23 cellular contexts compared by ENCODE assay signal in genomic region chr1:227065311-227065710, GRCh38.
"Had no signal": no experiment of that assay in that cellular context is flagged by ENCODE, and none has a peak within 500 bp of the region (broad histone marks: within the 10 kb centered on the region; RNA-seq: fewer than 3 reads in every experiment).

No MANE protein-coding gene starts in this region.

- DNase-seq: activated B cell treated with CpG ODN at 0.5 μM for 24 hours; activated CD4-positive, alpha-beta T cell treated with anti-CD3 and anti-CD28 coated beads for 1 hour; activated CD4-positive, alpha-beta T cell treated with anti-CD3 and anti-CD28 coated beads, Interleukin-2, amount 10 ng/mL, durations not matched to agents 24 days and 14 days; activated CD4-positive, alpha-beta T cell treated with anti-CD3 and anti-CD28 coated beads, Interleukin-2, amount 50 U/mL, for 48 hours; activated CD8-positive, alpha-beta memory T cell treated with anti-CD3 and anti-CD28 coated beads, Interleukin-2, amount 10 ng/mL, durations not matched to agents 7 days and 5 days; activated effector memory CD4-positive, alpha-beta T cell treated with anti-CD3 and anti-CD28 coated beads, Interleukin-2, amount 50 U/mL, for 16 hours; activated naive CD4-positive, alpha-beta T cell treated with Interleukin-2 at 50 U/mL for 16 hours; activated naive CD8-positive, alpha-beta T cell treated with anti-CD3 and anti-CD28 coated beads, Interleukin-2, amount 50 U/mL, for 24 hours; activated T-cell treated with anti-CD3 and anti-CD28 coated beads, Interleukin-2, amount 50 U/mL, for 24 hours; amygdala; KG1; NCI-H1048; NCI-H146; NCI-H187 treated with DMSO at 0.1 percent for 48 hours; NCI-H2171; NCI-H2227 treated with DMSO at 0.1 percent for 48 hours; NCI-H446 treated with DMSO at 0.1 percent for 48 hours; NCI-H526 treated with DMSO at 0.1 percent for 48 hours; NCI-H82; SIG-M5; T-helper 17 cell; T-helper 9 cell had no signal

- H3K4me3 Mint-ChIP-seq: activated B cell treated with CpG ODN at 0.5 μM for 24 hours; activated CD4-positive, alpha-beta T cell treated with anti-CD3 and anti-CD28 coated beads, Interleukin-2, amount 10 ng/mL, durations not matched to agents 24 days and 14 days; activated CD8-positive, alpha-beta memory T cell treated with anti-CD3 and anti-CD28 coated beads, Interleukin-2, amount 10 ng/mL, durations not matched to agents 7 days and 5 days; activated naive CD8-positive, alpha-beta T cell treated with anti-CD3 and anti-CD28 coated beads, Interleukin-2, amount 50 U/mL, for 24 hours; activated T-cell treated with anti-CD3 and anti-CD28 coated beads, Interleukin-2, amount 50 U/mL, for 24 hours; T-helper 17 cell had no signal

- H3K9me3 Mint-ChIP-seq: activated CD4-positive, alpha-beta T cell treated with anti-CD3 and anti-CD28 coated beads, Interleukin-2, amount 10 ng/mL, durations not matched to agents 24 days and 14 days; activated naive CD8-positive, alpha-beta T cell treated with anti-CD3 and anti-CD28 coated beads, Interleukin-2, amount 50 U/mL, for 24 hours had no signal

- H3K27ac Mint-ChIP-seq: activated B cell treated with CpG ODN at 0.5 μM for 24 hours; activated CD4-positive, alpha-beta T cell treated with anti-CD3 and anti-CD28 coated beads, Interleukin-2, amount 10 ng/mL, durations not matched to agents 24 days and 14 days; activated CD8-positive, alpha-beta memory T cell treated with anti-CD3 and anti-CD28 coated beads, Interleukin-2, amount 10 ng/mL, durations not matched to agents 7 days and 5 days; activated naive CD4-positive, alpha-beta T cell treated with anti-CD3 and anti-CD28 coated beads, Interleukin-2, amount 50 U/mL, for 72 hours; activated naive CD8-positive, alpha-beta T cell treated with anti-CD3 and anti-CD28 coated beads, Interleukin-2, amount 50 U/mL, for 24 hours; activated T-cell treated with anti-CD3 and anti-CD28 coated beads, Interleukin-2, amount 50 U/mL, for 24 hours; T-helper 17 cell had no signal

- ATAC-seq: activated CD8-positive, alpha-beta memory T cell treated with anti-CD3 and anti-CD28 coated beads, Interleukin-2, amount 10 ng/mL, durations not matched to agents 7 days and 5 days; activated naive CD4-positive, alpha-beta T cell treated with anti-CD3 and anti-CD28 coated beads, Interleukin-2, amount 50 U/mL, for 72 hours; activated naive CD8-positive, alpha-beta T cell treated with anti-CD3 and anti-CD28 coated beads, Interleukin-2, amount 50 U/mL, for 24 hours; T-helper 17 cell had no signal

- H3K4me1 Mint-ChIP-seq: activated B cell treated with CpG ODN at 0.5 μM for 24 hours; activated CD8-positive, alpha-beta memory T cell treated with anti-CD3 and anti-CD28 coated beads, Interleukin-2, amount 10 ng/mL, durations not matched to agents 7 days and 5 days; activated naive CD8-positive, alpha-beta T cell treated with anti-CD3 and anti-CD28 coated beads, Interleukin-2, amount 50 U/mL, for 24 hours; T-helper 17 cell had no signal

- H3K36me3 Mint-ChIP-seq: activated CD8-positive, alpha-beta memory T cell treated with anti-CD3 and anti-CD28 coated beads, Interleukin-2, amount 10 ng/mL, durations not matched to agents 7 days and 5 days; activated naive CD4-positive, alpha-beta T cell treated with anti-CD3 and anti-CD28 coated beads, Interleukin-2, amount 50 U/mL, for 72 hours had no signal
